ENCODE assay signal across 8 cellular contexts in the genomic region with DNA sequence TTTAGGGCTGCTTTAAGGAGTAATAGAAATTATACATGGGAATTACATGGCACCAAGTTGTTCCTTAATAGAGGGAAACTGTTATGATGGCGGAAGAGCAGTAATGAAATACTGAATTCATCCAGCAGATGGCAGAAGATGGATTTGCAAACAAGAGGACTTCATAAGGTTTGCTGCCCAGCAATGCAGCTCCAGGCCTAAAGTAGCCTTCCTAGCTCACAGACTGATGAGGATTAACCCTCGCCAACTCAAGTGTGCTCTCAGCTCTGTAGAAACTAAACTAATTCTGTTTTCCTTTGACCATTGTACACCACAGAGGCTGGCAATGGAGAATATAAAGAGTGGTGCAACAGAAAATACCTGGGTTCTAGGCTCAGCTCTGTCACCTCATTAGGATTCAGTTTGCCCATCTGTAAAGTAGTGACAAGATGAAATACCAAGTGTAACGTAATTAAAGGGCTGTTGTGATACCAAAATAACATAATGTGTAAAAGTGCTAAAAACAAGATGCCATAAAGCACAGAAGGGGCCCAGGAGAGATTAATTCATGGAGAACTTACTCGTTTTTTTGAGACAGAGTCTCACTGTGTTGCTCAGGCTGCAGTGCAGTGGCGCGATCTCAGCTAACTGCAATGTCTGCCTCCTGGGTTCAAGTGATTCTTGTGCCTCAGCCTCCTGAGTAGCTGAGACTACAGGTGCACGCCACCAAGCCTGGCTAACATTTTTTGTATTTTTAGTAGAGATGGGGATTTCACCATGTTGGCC.
A peak's percentile ranks its signal among the peaks of the same experiment; 100 is the strongest.
DNase-seq lines count a peak whose midpoint lies in the region; ATAC-seq and TF ChIP-seq lines count a peak whose summit lies in the region.

No MANE protein-coding gene starts in this region.

- no peak overlapping the region for H3K4me3 Mint-ChIP-seq in type B pancreatic cell

- no peaks in the 10 kb centered on the region for H3K27me3 ChIP-seq in OCI-LY1 (ENCODE audit: insufficient read depth, low read length)
- no peaks in the 10 kb centered on the region for H3K27me3 ChIP-seq in left lung

- H3K36me3 Mint-ChIP-seq in type B pancreatic cell: no peaks in the 10 kb centered on the region

- H3K9me3 Mint-ChIP-seq in type B pancreatic cell: no peaks in the 10 kb centered on the region

- TF ChIP-seq CTCF in OCI-LY1 (IDR thresholded peaks at IDR 0.05; ENCODE audit: low read length) (peak; percentile 90), choroid plexus epithelial cell (conservative IDR thresholded peaks at IDR 0.05; ENCODE audit: low read depth, low read length) (peak; percentile 79), left lung (IDR thresholded peaks at IDR 0.05) (peak; percentile 63 to 65), type B pancreatic cell (conservative IDR thresholded peaks at IDR 0.05) (peak; percentile 84)

- H3K4me3 ChIP-seq in OCI-LY1 (ENCODE audit: low read depth, low read length, poor library complexity, severe bottlenecking) (no peak overlapping the region), choroid plexus epithelial cell (ENCODE audit: low read depth, low read length) (no peak overlapping the region), left lung (no peak overlapping the region)

- intact Hi-C loops in left lung (cut with DNase I): loop anchor here in 1 of 2 donors (5.0 kb wide), 1 partner anchor 225 kb away; no protein-coding TSS in a partner anchor

- no peak overlapping the region for H3K4me2 ChIP-seq in OCI-LY1 (ENCODE audit: low read length)

- peaks cover 25% of the 10 kb centered on the region for H3K4me1 Mint-ChIP-seq in type B pancreatic cell (ENCODE audit: unreplicated experiment)

- H3F3A ChIP-seq in OCI-LY1 (ENCODE audit: insufficient read depth, low read length): no peaks in the 10 kb centered on the region

- no peaks in the 10 kb centered on the region; the same call in 1 of the 2 replicates for H3K36me3 ChIP-seq in OCI-LY1 (ENCODE audit: insufficient read depth, low read length)
- no peaks in the 10 kb centered on the region for H3K36me3 ChIP-seq in left lung

- H3K4me1 ChIP-seq in OCI-LY1 (ENCODE audit: insufficient read depth, low read length, severe bottlenecking) (peaks cover 23% of the 10 kb centered on the region), left lung (peaks cover 0 to 9% of the 10 kb centered on the region in 2 donors)

- H3K27me3 Mint-ChIP-seq in type B pancreatic cell: no peaks in the 10 kb centered on the region

- ATAC-seq in GM21360 (IDR thresholded peaks at IDR 0.05; ENCODE audit: unreplicated experiment) (peak; percentile 64), left lung (peak; percentile 57), GM21576 (IDR thresholded peaks at IDR 0.05; ENCODE audit: unreplicated experiment) (no peak)

- H3K9me3 ChIP-seq in OCI-LY1 (ENCODE audit: low read length) (no peaks in the 10 kb centered on the region), left lung (no peaks in the 10 kb centered on the region)

- H3K9me2 ChIP-seq in OCI-LY1 (ENCODE audit: low read depth, low read length): no peaks in the 10 kb centered on the region

- no peak overlapping the region for H3K27ac ChIP-seq in OCI-LY1 (ENCODE audit: low read depth, low read length, poor library complexity, severe bottlenecking)
- H3K27ac ChIP-seq in left lung: no peak overlapping the region

- H3K27ac Mint-ChIP-seq in type B pancreatic cell: no peak overlapping the region

- no peak overlapping the region for H3K9ac ChIP-seq in OCI-LY1 (ENCODE audit: low read length)

- peak overlapping the region; percentile 68; the same call in 1 of the 2 replicates for H2AFZ ChIP-seq in OCI-LY1 (ENCODE audit: low read length)

- no peaks in the 10 kb centered on the region for H4K20me1 ChIP-seq in OCI-LY1 (ENCODE audit: insufficient read depth, low read length)

- H3K79me2 ChIP-seq in OCI-LY1 (ENCODE audit: insufficient read depth, low read length): no peaks in the 10 kb centered on the region

- DNase-seq in DMS153 treated with DMSO at 0.1 percent for 48 hours (lab: John Stamatoyannopoulos, UW; ENCODE audit: unreplicated experiment) (peak; percentile 33), KG1 (lab: John Stamatoyannopoulos, UW) (peak; percentile 45), choroid plexus epithelial cell (ENCODE audit: low read depth) (peak; percentile 96), left lung (no peak), type B pancreatic cell (ENCODE audit: extremely low spot score, unreplicated experiment) (no peak)

Comparison
In these comparisons a context has a peak if more than half of its experiments do, and no peak if none do; other contexts are left out.
1. DNase-seq: peak in DMS153 treated with DMSO at 0.1 percent for 48 hours (single experiment), KG1 (single experiment) and choroid plexus epithelial cell (single experiment); none in left lung (0 of 2) and type B pancreatic cell (single experiment).
2. Peak in every context shown above with its lines, with median percentiles within 50 percentile points of each other: CTCF ChIP-seq.